Comparison of ENCODE assay signal across 14 cellular contexts in the genomic region with DNA sequence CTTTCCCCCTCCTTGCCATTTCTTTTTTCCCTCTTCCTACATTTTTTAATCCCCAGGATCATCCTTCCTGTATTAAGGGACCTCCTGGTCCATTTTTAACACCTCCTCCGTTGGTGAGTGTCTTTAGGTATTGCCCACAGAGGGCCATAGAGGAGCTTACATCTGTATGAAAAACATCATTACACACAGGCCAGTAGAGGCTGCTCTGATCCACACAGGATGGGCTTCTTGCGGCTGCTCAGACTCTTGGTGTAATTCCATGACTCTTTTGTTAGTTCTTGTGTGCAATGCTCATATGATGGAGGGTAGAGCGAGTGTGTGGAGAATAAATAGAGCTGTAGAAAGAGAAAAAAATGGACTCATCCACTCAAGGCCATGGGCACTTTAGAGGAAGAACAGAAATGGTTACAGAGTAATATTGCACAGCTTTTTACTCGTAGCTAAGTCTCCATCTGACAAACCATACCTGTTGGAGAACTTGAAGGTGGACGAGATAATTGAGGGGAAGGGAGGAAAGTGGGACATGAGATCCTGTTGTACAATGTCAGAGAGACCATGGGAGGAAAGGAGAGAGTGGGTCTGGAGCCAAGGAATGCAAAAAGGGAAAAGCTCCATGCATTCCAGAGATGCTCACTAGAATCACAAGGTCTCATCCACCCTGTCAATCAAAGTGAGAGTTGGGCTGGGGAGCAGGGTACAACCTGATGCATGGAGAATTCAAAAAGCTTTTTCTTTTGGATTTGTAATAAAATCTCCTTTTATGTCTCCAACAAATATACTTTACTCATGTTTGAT.
DNase-seq lines count a peak whose midpoint lies in the region; ATAC-seq, FAIRE-seq and TF ChIP-seq lines count a peak whose summit lies in the region.
"Had no signal": no experiment of that assay in that cellular context is flagged by ENCODE, and none has a peak within 500 bp of the region (broad histone marks: within the 10 kb centered on the region; RNA-seq: fewer than 3 reads in every experiment).

No MANE protein-coding gene starts in this region.

- in situ Hi-C loops in brain microvascular endothelial cell (cut with HindIII; ENCODE audit: low pct_ligation_motif_present, low sequenced_read_pairs), result no loop called here

- no peaks in the 10 kb centered on the region for H3K27me3 ChIP-seq in brain microvascular endothelial cell (replicated peaks)
- H3K27me3 ChIP-seq: Peyer's patch had no signal

- TF ChIP-seq CTCF in C4-2B (conservative IDR thresholded peaks at IDR 0.05) (0 out of 2 replicates have a peak, but pooled peaks have one; percentile 5), brain microvascular endothelial cell (IDR thresholded peaks at IDR 0.05; ENCODE audit: low read depth, low read length, missing control alignments) (peak; percentile 57), kidney (IDR thresholded peaks at IDR 0.05; ENCODE audit: borderline replicate concordance, extremely low read depth, insufficient read depth) (peak; percentile 5)

- peak; percentile 21 for DNase-seq in HT1080 (ENCODE audit: low read depth)
- peak; percentile 3 for DNase-seq in brain microvascular endothelial cell
- DNase-seq in kidney, result no peak
- no peak for DNase-seq in NCI-H345 treated with DMSO at 0.1 percent for 48 hours (lab: John Stamatoyannopoulos, UW; ENCODE audit: unreplicated experiment)
- DNase-seq in NCI-H510A treated with DMSO at 0.1 percent for 48 hours (lab: John Stamatoyannopoulos, UW), result no peak
- DNase-seq: MV-4-11, NCI-H2171 treated with DMSO at 0.1 percent for 48 hours, Peyer's patch had no signal

- intact Hi-C loops in kidney (cut with DNase I), result loop anchor here (10.0 kb wide), 1 partner anchor 115 kb away; no protein-coding TSS in a partner anchor

- H3K4me3 ChIP-seq in brain microvascular endothelial cell (ENCODE audit: low read depth, low read length) (no peak overlapping the region), kidney (ENCODE audit: low read length in 2 of 2) (no peak overlapping the region)
- H3K4me3 ChIP-seq: Peyer's patch, skin epidermis had no signal

- H3K9ac ChIP-seq in kidney (ENCODE audit: low read length in 2 of 2), result no peak overlapping the region

- H3K27ac ChIP-seq in C4-2B (no peak overlapping the region), brain microvascular endothelial cell (no peak overlapping the region), kidney (ENCODE audit: low read depth in 2 of 2, low read length in 2 of 2) (no peak overlapping the region)
- H3K27ac ChIP-seq: HL-60, Peyer's patch had no signal

- ATAC-seq in GM19452 (IDR thresholded peaks at IDR 0.05; ENCODE audit: unreplicated experiment) (no peak), GM18870 (IDR thresholded peaks at IDR 0.05; ENCODE audit: unreplicated experiment) (no peak)
- ATAC-seq: left lobe of liver had no signal

- no peaks in the 10 kb centered on the region for H3K4me1 ChIP-seq in kidney (ENCODE audit: control insufficient read depth in 1 of 2, insufficient read depth in 1 of 2, low read depth in 1 of 2, low read length in 2 of 2)

- H3K9me3 ChIP-seq in kidney (ENCODE audit: control insufficient read depth in 1 of 2, low read length in 2 of 2), result no peaks in the 10 kb centered on the region
- H3K9me3 ChIP-seq: Peyer's patch had no signal

- no peak for FAIRE-seq in kidney (lab: Jason Lieb, UNC)

- H3K36me3 ChIP-seq in brain microvascular endothelial cell (replicated peaks) (no peaks in the 10 kb centered on the region), kidney (ENCODE audit: control insufficient read depth in 1 of 2, insufficient read depth in 2 of 2, low read length in 2 of 2) (no peaks in the 10 kb centered on the region)
- H3K36me3 ChIP-seq: Peyer's patch had no signal

Comparison
In these comparisons a context has a peak if more than half of its experiments do, and no peak if none do; other contexts are left out.
1. CTCF ChIP-seq: peak in every context shown above with its lines; median percentile 57 in brain microvascular endothelial cell; 5 in C4-2B; 5 in kidney.
2. DNase-seq: peak in HT1080 (single experiment) and brain microvascular endothelial cell (single experiment); none in kidney (single experiment), NCI-H345 treated with DMSO at 0.1 percent for 48 hours (single experiment) and NCI-H510A treated with DMSO at 0.1 percent for 48 hours (single experiment).